Comparison of ENCODE assay signal across 26 cellular contexts in genomic region chr1:11068556-11069232, GRCh38. TPM values are rescaled to one million over a fixed set of nuclear protein-coding genes. Genes with fewer than 3 reads are reported as not detected.
DNase-seq lines count a peak whose midpoint lies in the region; ATAC-seq and TF ChIP-seq lines count a peak whose summit lies in the region.
"Had no signal": no experiment of that assay in that cellular context is flagged by ENCODE, and none has a peak within 500 bp of the region (broad histone marks: within the 10 kb centered on the region; RNA-seq: fewer than 3 reads in every experiment).

No MANE protein-coding gene starts in this region.

- H3K27ac Mint-ChIP-seq in activated CD8-positive, alpha-beta T cell treated with anti-CD3 and anti-CD28 coated beads for 36 hours: peak overlapping the region; percentile 84
- peak overlapping the region; percentile 52 for H3K27ac Mint-ChIP-seq in glutamatergic neuron (ENCODE audit: unreplicated experiment)
- H3K27ac Mint-ChIP-seq: HFFc6 had no signal

- intact Hi-C loops in activated CD8-positive, alpha-beta T cell treated with anti-CD3 and anti-CD28 coated beads for 36 hours (cut with micrococcal nuclease): no loop called here
- intact Hi-C loops in sigmoid colon (cut with DNase I) (no loop called here), thyroid gland (cut with DNase I) (no loop called here)

- no peaks in the 10 kb centered on the region for H3K9me3 ChIP-seq in sigmoid colon
- no peaks in the 10 kb centered on the region for H3K9me3 ChIP-seq in thyroid gland
- H3K9me3 ChIP-seq: esophagus muscularis mucosa, gastroesophageal sphincter had no signal

- H3K27me3 ChIP-seq in HL-60 (ENCODE audit: insufficient read depth, poor library complexity, severe bottlenecking): no peaks in the 10 kb centered on the region
- no peaks in the 10 kb centered on the region for H3K27me3 ChIP-seq in sigmoid colon
- no peaks in the 10 kb centered on the region for H3K27me3 ChIP-seq in thyroid gland
- H3K27me3 ChIP-seq: esophagus muscularis mucosa, gastroesophageal sphincter, neural progenitor cell had no signal

- H3K4me3 ChIP-seq in HL-60 (replicated peaks; ENCODE audit: insufficient read depth, low read length) (no peak overlapping the region), sigmoid colon (no peak overlapping the region), thyroid gland (replicated peaks in 1 of 3) (no peak overlapping the region)
- H3K4me3 ChIP-seq: esophagus muscularis mucosa, gastroesophageal sphincter, neural progenitor cell had no signal

- TF ChIP-seq POLR2A in sigmoid colon (IDR thresholded peaks at IDR 0.05): no peak
- TF ChIP-seq POLR2A in thyroid gland (IDR thresholded peaks at IDR 0.05): no peak

- 40 to 79% methylated on average over 14 of the region's 14 CpGs for WGBS in sigmoid colon, 2 donors
- 92% methylated on average over 12 to 14 of the region's 14 CpGs for WGBS in thyroid gland, 2 donors

- no peak for ATAC-seq in activated CD8-positive, alpha-beta T cell treated with anti-CD3 and anti-CD28 coated beads for 36 hours
- ATAC-seq: gastroesophageal sphincter, left cardiac atrium had no signal

- H3K4me1 ChIP-seq in sigmoid colon: no peaks in the 10 kb centered on the region
- no peaks in the 10 kb centered on the region for H3K4me1 ChIP-seq in thyroid gland
- H3K4me1 ChIP-seq: esophagus muscularis mucosa, gastroesophageal sphincter, neural progenitor cell had no signal

- no peaks in the 10 kb centered on the region for H3K9me3 Mint-ChIP-seq in activated CD8-positive, alpha-beta T cell treated with anti-CD3 and anti-CD28 coated beads for 36 hours
- H3K9me3 Mint-ChIP-seq in glutamatergic neuron (ENCODE audit: unreplicated experiment): peaks cover 11% of the 10 kb centered on the region
- H3K9me3 Mint-ChIP-seq: CD4-positive, CD25-positive, alpha-beta regulatory T cell; HFFc6; neural progenitor cell had no signal

- peaks cover 18% of the 10 kb centered on the region for H3K4me1 Mint-ChIP-seq in activated CD8-positive, alpha-beta T cell treated with anti-CD3 and anti-CD28 coated beads for 36 hours (ENCODE audit: low read depth)
- peaks cover 26% of the 10 kb centered on the region for H3K4me1 Mint-ChIP-seq in glutamatergic neuron (ENCODE audit: low read depth, unreplicated experiment)
- H3K4me1 Mint-ChIP-seq: neural progenitor cell had no signal

- H3K27me3 Mint-ChIP-seq in activated CD8-positive, alpha-beta T cell treated with anti-CD3 and anti-CD28 coated beads for 36 hours: no peaks in the 10 kb centered on the region
- peaks cover 13% of the 10 kb centered on the region for H3K27me3 Mint-ChIP-seq in glutamatergic neuron (ENCODE audit: unreplicated experiment)
- H3K27me3 Mint-ChIP-seq: CD4-positive, CD25-positive, alpha-beta regulatory T cell had no signal

- POLR2A ChIA-PET in activated CD8-positive, alpha-beta T cell treated with anti-CD3 and anti-CD28 coated beads for 36 hours (lab: Charles Lee): interaction anchor here (0.6 to 1.5 kb wide), 3 partner anchors 14 to 58 kb away, joined by 3 to 4 read pairs (median 3); no protein-coding TSS in a partner anchor

- H3K36me3 ChIP-seq in sigmoid colon: peaks cover 45 to 98% (median 70%) of the 10 kb centered on the region in 4 donors
- peaks cover 76 to 83% of the 10 kb centered on the region in 2 donors for H3K36me3 ChIP-seq in thyroid gland

- peaks cover 65% of the 10 kb centered on the region for H3K36me3 Mint-ChIP-seq in activated CD8-positive, alpha-beta T cell treated with anti-CD3 and anti-CD28 coated beads for 36 hours (ENCODE audit: low read depth)
- peaks cover 7% of the 10 kb centered on the region for H3K36me3 Mint-ChIP-seq in glutamatergic neuron (ENCODE audit: unreplicated experiment)

- no peak for TF ChIP-seq EP300 in sigmoid colon (IDR thresholded peaks at IDR 0.05)

- TF ChIP-seq CTCF in HL-60 (IDR thresholded peaks at IDR 0.05; ENCODE audit: insufficient read depth, low read length): no peak
- no peak for TF ChIP-seq CTCF in activated CD8-positive, alpha-beta T cell treated with anti-CD3 and anti-CD28 coated beads for 36 hours (IDR thresholded peaks at IDR 0.05)
- TF ChIP-seq CTCF in glutamatergic neuron (IDR thresholded peaks at IDR 0.05; ENCODE audit: partially characterized antibody, unreplicated experiment): no peak
- TF ChIP-seq CTCF in sigmoid colon (IDR thresholded peaks at IDR 0.05): no peak
- TF ChIP-seq CTCF in thyroid gland (IDR thresholded peaks at IDR 0.05): no peak

- DNase-seq in HL-60 (ENCODE audit: low read depth in 1 of 2, low spot score in 1 of 2): no peak
- DNase-seq in activated CD8-positive, alpha-beta T cell treated with anti-CD3 and anti-CD28 coated beads for 36 hours: no peak
- no peak for DNase-seq in glutamatergic neuron
- peak; percentile 37 for DNase-seq in sigmoid colon
- no peak for DNase-seq in nucleus accumbens (lab: John Stamatoyannopoulos, UW)
- no peak for DNase-seq in NCI-H446 (lab: John Stamatoyannopoulos, UW)
- no peak for DNase-seq in thyroid gland
- no peak for DNase-seq in superior temporal gyrus (ENCODE audit: extremely low spot score)
- DNase-seq: activated CD4-positive, alpha-beta T cell treated with anti-CD3 and anti-CD28 coated beads for 1 hour; activated CD8-positive, alpha-beta memory T cell treated with anti-CD3 and anti-CD28 coated beads, Interleukin-2, amount 50 U/mL, for 4 hours; activated gamma-delta T cell treated with Interleukin-2 at 50 U/mL for 16 hours; CD4-positive, CD25-positive, alpha-beta regulatory T cell; DMS153; effector memory CD4-positive, alpha-beta T cell; HFFc6; left cardiac atrium; midbrain; NCI-H1417; Right ventricle myocardium superior; stimulated activated CD4-positive, alpha-beta T cell treated with anti-CD3 and anti-CD28 coated beads, Interleukin-4, amount 100 ng/mL, for 4 hours; SW 1271 had no signal

- CTCF ChIA-PET in activated CD8-positive, alpha-beta T cell treated with anti-CD3 and anti-CD28 coated beads for 36 hours (lab: Charles Lee): interaction anchor here (4.8 kb wide), 1 partner anchor 31 kb away, joined by 31 read pairs; no protein-coding TSS in a partner anchor

- H3K4me3 Mint-ChIP-seq in activated CD8-positive, alpha-beta T cell treated with anti-CD3 and anti-CD28 coated beads for 36 hours: no peak overlapping the region
- no peak overlapping the region for H3K4me3 Mint-ChIP-seq in glutamatergic neuron (ENCODE audit: unreplicated experiment)
- H3K4me3 Mint-ChIP-seq: CD4-positive, CD25-positive, alpha-beta regulatory T cell; HFFc6; neural progenitor cell had no signal

- H3K27ac ChIP-seq in HL-60 (replicated peaks): peak overlapping the region; percentile 77
- H3K27ac ChIP-seq in sigmoid colon: no peak overlapping the region
- no peak overlapping the region for H3K27ac ChIP-seq in thyroid gland
- H3K27ac ChIP-seq: esophagus muscularis mucosa, gastroesophageal sphincter, neural progenitor cell had no signal

RNA-seq across cellular contexts. Expression of gene SRM, which starts 8.9 kb away (rescaled TPM):
- 100 to 1,000 TPM; 240 TPM for total RNA-seq in activated CD8-positive, alpha-beta T cell treated with anti-CD3 and anti-CD28 coated beads for 36 hours
- total RNA-seq in glutamatergic neuron (ENCODE audit: unreplicated experiment) (79.4 TPM), sigmoid colon (10 to 100 TPM; 27.2 to 32.1 (median 30.0) TPM), thyroid gland (10 to 100 TPM; 17.1 to 40.2 (median 25.0) TPM)
- 10 to 100 TPM; 17.8 to 77.1 (median 25.8) TPM for polyA plus RNA-seq in sigmoid colon

RNA-seq across cellular contexts. Expression of gene MASP2, which starts 21.7 kb away (rescaled TPM):
- not detected for total RNA-seq in activated CD8-positive, alpha-beta T cell treated with anti-CD3 and anti-CD28 coated beads for 36 hours
- total RNA-seq in glutamatergic neuron (ENCODE audit: unreplicated experiment) (not detected), sigmoid colon (not detected), thyroid gland (not detected)
- under 1 TPM in 1 of 3 donors, not detected in 2; 0.03 TPM for polyA plus RNA-seq in sigmoid colon
- total RNA-seq: aorta; CD4-positive, CD25-positive, alpha-beta regulatory T cell; esophagus muscularis mucosa; left cardiac atrium; M059J; Right ventricle myocardium superior had no signal

RNA-seq across cellular contexts. Expression of gene EXOSC10, which starts 31.0 kb away (rescaled TPM):
- total RNA-seq in activated CD8-positive, alpha-beta T cell treated with anti-CD3 and anti-CD28 coated beads for 36 hours: 10 to 100 TPM; 66.6 to 69.8 TPM
- total RNA-seq in glutamatergic neuron (ENCODE audit: unreplicated experiment) (111 TPM), sigmoid colon (10 to 100 TPM; 33.5 to 53.7 (median 40.1) TPM), thyroid gland (10 to 100 TPM; 41.1 to 60.7 (median 51.6) TPM)
- polyA plus RNA-seq in sigmoid colon: 10 to 100 TPM; 18.6 to 39.0 (median 19.9) TPM

RNA-seq across cellular contexts. Expression of gene TARDBP, which starts 56.2 kb away (rescaled TPM):
- total RNA-seq in activated CD8-positive, alpha-beta T cell treated with anti-CD3 and anti-CD28 coated beads for 36 hours: 100 to 1,000 TPM; 152 to 163 TPM
- total RNA-seq in glutamatergic neuron (ENCODE audit: unreplicated experiment): 161 TPM
- total RNA-seq in sigmoid colon: 100 to 1,000 TPM in 3 of 4 donors, 10 to 100 TPM in 1; 68.6 to 158 (median 125) TPM
- 100 to 1,000 TPM; 108 to 158 (median 123) TPM for polyA plus RNA-seq in sigmoid colon
- 100 to 1,000 TPM; 118 to 265 (median 172) TPM for total RNA-seq in thyroid gland
